Comparison of ENCODE assay signal across 1 cellular context in the genomic region with DNA sequence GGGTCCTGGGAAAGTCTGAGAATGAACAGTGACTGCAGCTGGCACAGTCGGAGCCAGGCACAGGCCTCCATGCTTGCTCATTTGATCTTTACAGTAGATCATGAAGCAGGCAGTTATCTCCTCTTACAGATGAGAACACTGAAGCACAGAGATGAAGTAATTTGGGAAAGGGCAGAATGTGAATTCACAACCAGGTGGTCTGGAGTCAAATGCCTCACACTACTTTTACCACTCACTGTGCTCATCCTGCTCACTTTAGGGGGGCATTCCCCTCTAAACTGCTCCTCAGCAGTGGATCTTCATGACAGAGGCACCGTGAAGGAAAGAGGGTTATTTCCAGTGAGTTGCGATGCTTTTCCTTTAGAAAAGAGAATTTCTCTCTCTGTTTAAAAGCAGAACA.
TF ChIP-seq lines count a peak whose summit lies in the region.

No MANE protein-coding gene starts in this region.

TF ChIP-seq in K562, 482 proteins besides CTCF, POLR2A, EP300 and RAD21:
- TF ChIP-seq SMAD4 (CRISPR knock-in tag; conservative IDR thresholded peaks at IDR 0.05): no peak
- TF ChIP-seq, protein P1, sequence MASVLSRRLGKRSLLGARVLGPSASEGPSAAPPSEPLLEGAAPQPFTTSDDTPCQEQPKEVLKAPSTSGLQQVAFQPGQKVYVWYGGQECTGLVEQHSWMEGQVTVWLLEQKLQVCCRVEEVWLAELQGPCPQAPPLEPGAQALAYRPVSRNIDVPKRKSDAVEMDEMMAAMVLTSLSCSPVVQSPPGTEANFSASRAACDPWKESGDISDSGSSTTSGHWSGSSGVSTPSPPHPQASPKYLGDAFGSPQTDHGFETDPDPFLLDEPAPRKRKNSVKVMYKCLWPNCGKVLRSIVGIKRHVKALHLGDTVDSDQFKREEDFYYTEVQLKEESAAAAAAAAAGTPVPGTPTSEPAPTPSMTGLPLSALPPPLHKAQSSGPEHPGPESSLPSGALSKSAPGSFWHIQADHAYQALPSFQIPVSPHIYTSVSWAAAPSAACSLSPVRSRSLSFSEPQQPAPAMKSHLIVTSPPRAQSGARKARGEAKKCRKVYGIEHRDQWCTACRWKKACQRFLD (CRISPR knock-in tag; IDR thresholded peaks at IDR 0.05): 0 out of 2 replicates have a peak, but pooled peaks have one; percentile 44
